In the genomic region with DNA sequence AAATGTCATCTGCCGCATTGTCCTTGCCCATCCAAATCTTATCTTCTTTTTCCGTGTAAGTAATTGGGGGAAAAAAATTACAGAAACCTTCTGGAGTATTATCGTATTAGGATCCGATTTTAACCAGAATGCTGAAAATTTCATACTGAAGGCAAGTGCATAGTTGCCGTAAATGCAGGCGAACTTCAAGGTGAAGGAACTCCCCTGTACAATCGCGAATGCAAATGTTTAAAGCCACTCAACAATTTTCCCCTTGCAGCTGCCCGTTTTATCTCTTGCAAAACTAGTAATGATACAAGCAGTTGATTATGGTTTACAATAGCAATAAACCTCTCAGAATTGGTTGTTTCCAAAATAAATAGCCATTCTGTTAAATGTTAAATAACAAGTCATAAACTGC, we compare ENCODE assay signal across 19 cellular contexts.
A peak's percentile ranks its signal among the peaks of the same experiment; 100 is the strongest.
DNase-seq lines count a peak whose midpoint lies in the region; ATAC-seq and TF ChIP-seq lines count a peak whose summit lies in the region.
"Had no signal": no experiment of that assay in that cellular context is flagged by ENCODE, and none has a peak within 500 bp of the region (broad histone marks: within the 10 kb centered on the region; RNA-seq: fewer than 3 reads in every experiment).

No MANE protein-coding gene starts in this region.

- ATAC-seq in GM23338 = no peak
- ATAC-seq: K562 had no signal

- no peaks in the 10 kb centered on the region for H3K36me3 ChIP-seq in BLaER1 treated with 17β-estradiol and CSF1 and Interleukin-3, amounts not matched to agents 10 nM and 100 nM
- H3K36me3 ChIP-seq in GM23338 (ENCODE audit: insufficient read depth) (no peaks in the 10 kb centered on the region), smooth muscle cell (ENCODE audit: low read depth) (no peaks in the 10 kb centered on the region)
- H3K36me3 ChIP-seq: SJSA1 had no signal

- peaks cover 4% of the 10 kb centered on the region for H3K9me2 ChIP-seq in GM23338 (ENCODE audit: insufficient read depth)

- peaks cover 4% of the 10 kb centered on the region for H3K27me3 Mint-ChIP-seq in GM23338 (ENCODE audit: insufficient read depth, low read depth, poor library complexity)
- H3K27me3 Mint-ChIP-seq in glutamatergic neuron (ENCODE audit: unreplicated experiment) = peaks cover 5% of the 10 kb centered on the region

- H3K27ac ChIP-seq in BLaER1 treated with 17β-estradiol and CSF1 and Interleukin-3, amounts not matched to agents 10 nM and 100 nM = no peak overlapping the region
- no peak overlapping the region for H3K27ac ChIP-seq in GM23338 (ENCODE audit: low read depth)
- H3K27ac ChIP-seq in caudate nucleus (ENCODE audit: low read depth, low read length) = peak overlapping the region; percentile 71
- no peak overlapping the region for H3K27ac ChIP-seq in smooth muscle cell (ENCODE audit: low read depth)
- H3K27ac ChIP-seq: HL-60, RWPE1, SJSA1 had no signal

- TF ChIP-seq CTCF in GM23338 (conservative IDR thresholded peaks at IDR 0.05; ENCODE audit: low read depth in 2 of 2) (no peak), smooth muscle cell (IDR thresholded peaks at IDR 0.05; ENCODE audit: borderline replicate concordance, insufficient read depth, poor library complexity, severe bottlenecking) (no peak), glutamatergic neuron (IDR thresholded peaks at IDR 0.05; ENCODE audit: partially characterized antibody, unreplicated experiment) (no peak)

- peak overlapping the region; percentile 78 to 96 (median 90) for H3K4me2 ChIP-seq in BLaER1 treated with 17β-estradiol and CSF1 and Interleukin-3, amounts not matched to agents 10 nM and 100 nM
- H3K4me2 ChIP-seq in GM23338 = no peak overlapping the region
- H3K4me2 ChIP-seq in smooth muscle cell = peak overlapping the region; percentile 23

- H3K9me3 ChIP-seq in BLaER1 treated with 17β-estradiol and CSF1 and Interleukin-3, amounts not matched to agents 10 nM and 100 nM (replicated peaks in 1 of 11) = no peaks in the 10 kb centered on the region; a peak in 1 of 22 replicates
- H3K9me3 ChIP-seq in smooth muscle cell (replicated peaks; ENCODE audit: low read depth) = no peaks in the 10 kb centered on the region
- H3K9me3 ChIP-seq: SJSA1 had no signal

- H3K27ac Mint-ChIP-seq in GM23338 (no peak overlapping the region), glutamatergic neuron (ENCODE audit: unreplicated experiment) (no peak overlapping the region)
- H3K27ac Mint-ChIP-seq: CD8-positive, alpha-beta memory T cell; HFFc6 had no signal

- DNase-seq in GM23338 (ENCODE audit: low spot score) = no peak
- DNase-seq in caudate nucleus (lab: John Stamatoyannopoulos, UW) = no peak
- no peak for DNase-seq in smooth muscle cell (lab: John Stamatoyannopoulos, UW; ENCODE audit: unreplicated experiment)
- DNase-seq in NCI-H2196 treated with DMSO at 0.1 percent for 48 hours (lab: John Stamatoyannopoulos, UW; ENCODE audit: unreplicated experiment) = no peak
- no peak for DNase-seq in D341Med (ENCODE audit: low spot score)
- no peak for DNase-seq in glutamatergic neuron
- DNase-seq: AML-193; CD8-positive, alpha-beta memory T cell; DMS153; GOT3; HFFc6; NCI-H1048; OCI-M1; SW 1271 had no signal

- 0 out of 2 replicates have a peak overlapping the region, but pooled peaks have one; percentile 80 for H2AFZ ChIP-seq in GM23338
- H2AFZ ChIP-seq in smooth muscle cell (ENCODE audit: low read depth) = no peak overlapping the region

- peaks cover 24 to 55% (median 42%) of the 10 kb centered on the region in 10 experiments for H3K4me1 ChIP-seq in BLaER1 treated with 17β-estradiol and CSF1 and Interleukin-3, amounts not matched to agents 10 nM and 100 nM
- peaks cover 38% of the 10 kb centered on the region for H3K4me1 ChIP-seq in GM23338 (ENCODE audit: insufficient read depth)
- peaks cover 18% of the 10 kb centered on the region for H3K4me1 ChIP-seq in smooth muscle cell (ENCODE audit: low read depth)
- H3K4me1 ChIP-seq: SJSA1 had no signal

- no peak overlapping the region for H3K9ac ChIP-seq in BLaER1 treated with 17β-estradiol and CSF1 and Interleukin-3, amounts not matched to agents 10 nM and 100 nM
- H3K9ac ChIP-seq in smooth muscle cell (ENCODE audit: low read depth) = no peak overlapping the region

- H3K4me3 Mint-ChIP-seq in GM23338 (no peak overlapping the region), glutamatergic neuron (ENCODE audit: unreplicated experiment) (no peak overlapping the region)
- H3K4me3 Mint-ChIP-seq: CD8-positive, alpha-beta memory T cell had no signal

- H3K27me3 ChIP-seq in BLaER1 treated with 17β-estradiol and CSF1 and Interleukin-3, amounts not matched to agents 10 nM and 100 nM = peaks cover 7 to 26% (median 18%) of the 10 kb centered on the region in 11 experiments; a peak in 18 of 22 replicates
- H3K27me3 ChIP-seq in GM23338 (ENCODE audit: insufficient read depth) (no peaks in the 10 kb centered on the region), smooth muscle cell (ENCODE audit: low read depth) (no peaks in the 10 kb centered on the region)
- H3K27me3 ChIP-seq: SJSA1 had no signal

- H3K9me3 Mint-ChIP-seq in GM23338 = no peaks in the 10 kb centered on the region
- H3K9me3 Mint-ChIP-seq in glutamatergic neuron (ENCODE audit: unreplicated experiment) = peaks cover 3% of the 10 kb centered on the region
- H3K9me3 Mint-ChIP-seq: CD8-positive, alpha-beta memory T cell; HFFc6 had no signal

- H4K20me1 ChIP-seq in BLaER1 treated with 17β-estradiol and CSF1 and Interleukin-3, amounts not matched to agents 10 nM and 100 nM = peaks cover 0 to 10% (median 3%) of the 10 kb centered on the region in 11 experiments; a peak in 3 of 22 replicates
- H4K20me1 ChIP-seq in GM23338 (replicated peaks; ENCODE audit: insufficient read depth) = no peaks in the 10 kb centered on the region
- no peaks in the 10 kb centered on the region for H4K20me1 ChIP-seq in smooth muscle cell (ENCODE audit: low read depth)

- H3K4me3 ChIP-seq in BLaER1 treated with 17β-estradiol and CSF1 and Interleukin-3, amounts not matched to agents 10 nM and 100 nM = peak overlapping the region in 5 of 10 experiments; percentile 40 to 57 (median 46); a peak in 7 of 20 replicates
- H3K4me3 ChIP-seq in GM23338 (no peak overlapping the region), smooth muscle cell (no peak overlapping the region)
- H3K4me3 ChIP-seq: K562, SJSA1 had no signal

- 57% methylated on average over 9 of the region's 9 CpGs for WGBS in smooth muscle cell (ENCODE audit: low lambda C conversion rate)

- H3F3A ChIP-seq in GM23338 (replicated peaks; ENCODE audit: low read depth) (no peaks in the 10 kb centered on the region), smooth muscle cell (ENCODE audit: low read depth) (peaks cover 13% of the 10 kb centered on the region)

- no peaks in the 10 kb centered on the region for H3K79me2 ChIP-seq in GM23338 (replicated peaks; ENCODE audit: insufficient read depth)
- no peaks in the 10 kb centered on the region for H3K79me2 ChIP-seq in smooth muscle cell (ENCODE audit: low read depth)

- no peaks in the 10 kb centered on the region for H3K36me3 Mint-ChIP-seq in GM23338 (ENCODE audit: low read depth)
- H3K36me3 Mint-ChIP-seq in glutamatergic neuron (ENCODE audit: unreplicated experiment) = no peaks in the 10 kb centered on the region

- H3K4me1 Mint-ChIP-seq in GM23338 (peaks cover 51% of the 10 kb centered on the region), glutamatergic neuron (ENCODE audit: low read depth, unreplicated experiment) (peaks cover 48% of the 10 kb centered on the region)

TF ChIP-seq in GM23338, 12 proteins besides CTCF, POLR2A, EP300 and RAD21 (continues in another document):
- no peak for TF ChIP-seq EZH2phosphoT487 (IDR thresholded peaks at IDR 0.05; ENCODE audit: unreplicated experiment)
- no peak for TF ChIP-seq JUNB (IDR thresholded peaks at IDR 0.05; ENCODE audit: unreplicated experiment)
